1 cellular context compared by ENCODE assay signal in the genomic region with DNA sequence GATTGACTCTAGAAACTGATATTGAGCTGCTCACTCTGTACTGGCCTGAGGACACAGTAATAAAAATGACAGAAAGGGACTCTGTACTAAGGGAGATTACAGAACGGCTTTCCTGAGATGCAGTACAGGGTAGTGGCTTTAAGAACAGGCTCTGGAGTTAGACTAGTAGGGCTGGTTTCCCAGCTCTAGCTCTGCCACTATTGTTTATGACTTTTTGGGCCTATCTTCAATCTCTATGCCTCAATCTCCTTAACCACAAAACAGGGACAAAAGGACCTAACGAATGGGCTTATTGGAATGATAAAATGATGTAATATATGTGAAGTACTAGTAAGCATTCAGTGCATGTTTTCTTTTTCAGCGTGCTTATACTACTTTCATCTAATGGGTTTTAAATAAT.
TF ChIP-seq lines count a peak whose summit lies in the region.

No MANE protein-coding gene starts in this region.

TF ChIP-seq in HepG2, 621 proteins besides CTCF, POLR2A, EP300 and RAD21:
- TF ChIP-seq, protein P1, sequence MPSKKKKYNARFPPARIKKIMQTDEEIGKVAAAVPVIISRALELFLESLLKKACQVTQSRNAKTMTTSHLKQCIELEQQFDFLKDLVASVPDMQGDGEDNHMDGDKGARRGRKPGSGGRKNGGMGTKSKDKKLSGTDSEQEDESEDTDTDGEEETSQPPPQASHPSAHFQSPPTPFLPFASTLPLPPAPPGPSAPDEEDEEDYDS (CRISPR knock-in tag; IDR thresholded peaks at IDR 0.05) = no peak
- TF ChIP-seq NFE2L2 (IDR thresholded peaks at IDR 0.05; ENCODE audit: low read length) (no peak), HDAC1 (CRISPR knock-in tag; IDR thresholded peaks at IDR 0.05) (no peak), ZFP90 (CRISPR knock-in tag; IDR thresholded peaks at IDR 0.05; ENCODE audit: borderline replicate concordance) (no peak), CENPX (CRISPR knock-in tag; IDR thresholded peaks at IDR 0.05) (no peak), ZNF138 (CRISPR knock-in tag; IDR thresholded peaks at IDR 0.05; ENCODE audit: low read depth) (no peak), ETV5 (CRISPR knock-in tag; IDR thresholded peaks at IDR 0.05; ENCODE audit: borderline replicate concordance) (no peak), TAF15 (IDR thresholded peaks at IDR 0.05; ENCODE audit: low read depth, low read length, poor library complexity, severe bottlenecking) (no peak), ZNF670 (CRISPR knock-in tag; IDR thresholded peaks at IDR 0.05; ENCODE audit: borderline replicate concordance) (no peak), ZNF253 (CRISPR knock-in tag; IDR thresholded peaks at IDR 0.05; ENCODE audit: borderline replicate concordance) (no peak), EEA1 (CRISPR knock-in tag; IDR thresholded peaks at IDR 0.05; ENCODE audit: borderline replicate concordance) (no peak)
- TF ChIP-seq, protein P2, sequence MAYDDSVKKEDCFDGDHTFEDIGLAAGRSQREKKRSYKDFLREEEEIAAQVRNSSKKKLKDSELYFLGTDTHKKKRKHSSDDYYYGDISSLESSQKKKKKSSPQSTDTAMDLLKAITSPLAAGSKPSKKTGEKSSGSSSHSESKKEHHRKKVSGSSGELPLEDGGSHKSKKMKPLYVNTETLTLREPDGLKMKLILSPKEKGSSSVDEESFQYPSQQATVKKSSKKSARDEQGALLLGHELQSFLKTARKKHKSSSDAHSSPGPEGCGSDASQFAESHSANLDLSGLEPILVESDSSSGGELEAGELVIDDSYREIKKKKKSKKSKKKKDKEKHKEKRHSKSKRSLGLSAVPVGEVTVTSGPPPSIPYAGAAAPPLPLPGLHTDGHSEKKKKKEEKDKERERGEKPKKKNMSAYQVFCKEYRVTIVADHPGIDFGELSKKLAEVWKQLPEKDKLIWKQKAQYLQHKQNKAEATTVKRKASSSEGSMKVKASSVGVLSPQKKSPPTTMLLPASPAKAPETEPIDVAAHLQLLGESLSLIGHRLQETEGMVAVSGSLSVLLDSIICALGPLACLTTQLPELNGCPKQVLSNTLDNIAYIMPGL (CRISPR knock-in tag; IDR thresholded peaks at IDR 0.05; ENCODE audit: borderline replicate concordance in 1 of 2, low read depth in 1 of 2) = no peak
- TF ChIP-seq, protein P3, sequence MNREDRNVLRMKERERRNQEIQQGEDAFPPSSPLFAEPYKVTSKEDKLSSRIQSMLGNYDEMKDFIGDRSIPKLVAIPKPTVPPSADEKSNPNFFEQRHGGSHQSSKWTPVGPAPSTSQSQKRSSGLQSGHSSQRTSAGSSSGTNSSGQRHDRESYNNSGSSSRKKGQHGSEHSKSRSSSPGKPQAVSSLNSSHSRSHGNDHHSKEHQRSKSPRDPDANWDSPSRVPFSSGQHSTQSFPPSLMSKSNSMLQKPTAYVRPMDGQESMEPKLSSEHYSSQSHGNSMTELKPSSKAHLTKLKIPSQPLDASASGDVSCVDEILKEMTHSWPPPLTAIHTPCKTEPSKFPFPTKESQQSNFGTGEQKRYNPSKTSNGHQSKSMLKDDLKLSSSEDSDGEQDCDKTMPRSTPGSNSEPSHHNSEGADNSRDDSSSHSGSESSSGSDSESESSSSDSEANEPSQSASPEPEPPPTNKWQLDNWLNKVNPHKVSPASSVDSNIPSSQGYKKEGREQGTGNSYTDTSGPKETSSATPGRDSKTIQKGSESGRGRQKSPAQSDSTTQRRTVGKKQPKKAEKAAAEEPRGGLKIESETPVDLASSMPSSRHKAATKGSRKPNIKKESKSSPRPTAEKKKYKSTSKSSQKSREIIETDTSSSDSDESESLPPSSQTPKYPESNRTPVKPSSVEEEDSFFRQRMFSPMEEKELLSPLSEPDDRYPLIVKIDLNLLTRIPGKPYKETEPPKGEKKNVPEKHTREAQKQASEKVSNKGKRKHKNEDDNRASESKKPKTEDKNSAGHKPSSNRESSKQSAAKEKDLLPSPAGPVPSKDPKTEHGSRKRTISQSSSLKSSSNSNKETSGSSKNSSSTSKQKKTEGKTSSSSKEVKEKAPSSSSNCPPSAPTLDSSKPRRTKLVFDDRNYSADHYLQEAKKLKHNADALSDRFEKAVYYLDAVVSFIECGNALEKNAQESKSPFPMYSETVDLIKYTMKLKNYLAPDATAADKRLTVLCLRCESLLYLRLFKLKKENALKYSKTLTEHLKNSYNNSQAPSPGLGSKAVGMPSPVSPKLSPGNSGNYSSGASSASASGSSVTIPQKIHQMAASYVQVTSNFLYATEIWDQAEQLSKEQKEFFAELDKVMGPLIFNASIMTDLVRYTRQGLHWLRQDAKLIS (CRISPR knock-in tag; IDR thresholded peaks at IDR 0.05) = no peak
- TF ChIP-seq, protein P4, sequence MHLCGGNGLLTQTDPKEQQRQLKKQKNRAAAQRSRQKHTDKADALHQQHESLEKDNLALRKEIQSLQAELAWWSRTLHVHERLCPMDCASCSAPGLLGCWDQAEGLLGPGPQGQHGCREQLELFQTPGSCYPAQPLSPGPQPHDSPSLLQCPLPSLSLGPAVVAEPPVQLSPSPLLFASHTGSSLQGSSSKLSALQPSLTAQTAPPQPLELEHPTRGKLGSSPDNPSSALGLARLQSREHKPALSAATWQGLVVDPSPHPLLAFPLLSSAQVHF (CRISPR knock-in tag; IDR thresholded peaks at IDR 0.05) = no peak
- TF ChIP-seq, protein P5, sequence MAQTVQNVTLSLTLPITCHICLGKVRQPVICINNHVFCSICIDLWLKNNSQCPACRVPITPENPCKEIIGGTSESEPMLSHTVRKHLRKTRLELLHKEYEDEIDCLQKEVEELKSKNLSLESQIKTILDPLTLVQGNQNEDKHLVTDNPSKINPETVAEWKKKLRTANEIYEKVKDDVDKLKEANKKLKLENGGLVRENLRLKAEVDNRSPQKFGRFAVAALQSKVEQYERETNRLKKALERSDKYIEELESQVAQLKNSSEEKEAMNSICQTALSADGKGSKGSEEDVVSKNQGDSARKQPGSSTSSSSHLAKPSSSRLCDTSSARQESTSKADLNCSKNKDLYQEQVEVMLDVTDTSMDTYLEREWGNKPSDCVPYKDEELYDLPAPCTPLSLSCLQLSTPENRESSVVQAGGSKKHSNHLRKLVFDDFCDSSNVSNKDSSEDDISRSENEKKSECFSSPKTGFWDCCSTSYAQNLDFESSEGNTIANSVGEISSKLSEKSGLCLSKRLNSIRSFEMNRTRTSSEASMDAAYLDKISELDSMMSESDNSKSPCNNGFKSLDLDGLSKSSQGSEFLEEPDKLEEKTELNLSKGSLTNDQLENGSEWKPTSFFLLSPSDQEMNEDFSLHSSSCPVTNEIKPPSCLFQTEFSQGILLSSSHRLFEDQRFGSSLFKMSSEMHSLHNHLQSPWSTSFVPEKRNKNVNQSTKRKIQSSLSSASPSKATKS (CRISPR knock-in tag; IDR thresholded peaks at IDR 0.05) = no peak
